In genomic region chr7:72891750-72892149, GRCh38 we compare ENCODE assay signal across 7 cellular contexts. TPM values are rescaled to one million over a fixed set of nuclear protein-coding genes. Genes with fewer than 3 reads are reported as not detected.
DNase-seq lines count a peak whose midpoint lies in the region; ATAC-seq, FAIRE-seq and TF ChIP-seq lines count a peak whose summit lies in the region.
"Not testable (repeated sequence)": the region's sequence is repeated elsewhere in the genome, so short reads cannot be mapped to it uniquely, and the experiment has no call there.

No MANE protein-coding gene starts in this region.

- RAD21 ChIA-PET in GM12878 (lab: Charles Lee; ENCODE audit: unreplicated experiment), result not testable (repeated sequence)

- not testable (repeated sequence) for H3K27me3 Mint-ChIP-seq in CD14-positive monocyte (ENCODE audit: low read depth in 3 of 3); activated CD8-positive, alpha-beta T cell treated with anti-CD3 and anti-CD28 coated beads, Interleukin-2, amount 10 ng/mL, durations not matched to agents 7 days and 5 days (ENCODE audit: low read depth); activated T-helper 1 cell treated with anti-CD3 and anti-CD28 coated beads, Interleukin-12 subunit alpha, Interleukin-12 subunit beta, Interleukin-2, Interleukin-4 antibody, amounts not matched to agents 30 ng/mL and 10 ng/mL and 1 ng/mL, durations not matched to agents 14 hours and 24 hours and 36 hours (ENCODE audit: insufficient read depth); endothelial cell (ENCODE audit: unreplicated experiment)

- not testable (repeated sequence) for H4K20me1 ChIP-seq in GM12878 (ENCODE audit: control insufficient read depth, insufficient read depth)

- WGBS in GM12878 (ENCODE audit: insufficient coverage, insufficient replicate concordance, low lambda C conversion rate, missing lambda C conversion rate), result 49% methylated on average over 4 of the region's 4 CpGs

- not testable (repeated sequence) for H3K4me2 ChIP-seq in GM12878 (ENCODE audit: control insufficient read depth, insufficient read depth)

- H3K4me3 ChIP-seq in GM12878, result not testable (repeated sequence)

- BruUV-seq in GM12878 (replicated peaks; lab: Mats Ljungman, UMichigan), result not testable (repeated sequence)

- not testable (repeated sequence) for H3K4me1 Mint-ChIP-seq in CD14-positive monocyte; activated CD8-positive, alpha-beta T cell treated with anti-CD3 and anti-CD28 coated beads, Interleukin-2, amount 10 ng/mL, durations not matched to agents 7 days and 5 days (ENCODE audit: low read depth); activated T-helper 1 cell treated with anti-CD3 and anti-CD28 coated beads, Interleukin-12 subunit alpha, Interleukin-12 subunit beta, Interleukin-2, Interleukin-4 antibody, amounts not matched to agents 30 ng/mL and 10 ng/mL and 1 ng/mL, durations not matched to agents 14 hours and 24 hours and 36 hours (ENCODE audit: low read depth); endothelial cell (ENCODE audit: unreplicated experiment)

- H3K79me2 ChIP-seq in GM12878 (ENCODE audit: control insufficient read depth, insufficient read depth, low read length), result not testable (repeated sequence)

- in situ Hi-C loops in GM12878 (cut with MboI), result not testable (repeated sequence)

- not testable (repeated sequence) for H3K4me1 ChIP-seq in GM12878 (ENCODE audit: control insufficient read depth, insufficient read depth, low read length)

- H3K27me3 ChIP-seq in GM12878 (replicated peaks in 1 of 2; ENCODE audit: control insufficient read depth in 2 of 2, insufficient read depth in 2 of 2, low read length in 1 of 2), result not testable (repeated sequence)

- H3K9me3 Mint-ChIP-seq in CD14-positive monocyte; activated CD8-positive, alpha-beta T cell treated with anti-CD3 and anti-CD28 coated beads, Interleukin-2, amount 10 ng/mL, durations not matched to agents 7 days and 5 days (ENCODE audit: insufficient read depth); activated T-helper 1 cell treated with anti-CD3 and anti-CD28 coated beads, Interleukin-12 subunit alpha, Interleukin-12 subunit beta, Interleukin-2, Interleukin-4 antibody, amounts not matched to agents 30 ng/mL and 10 ng/mL and 1 ng/mL, durations not matched to agents 14 hours and 24 hours and 36 hours; activated naive CD4-positive, alpha-beta T cell treated with anti-CD3 and anti-CD28 coated beads, Interleukin-2, amount 50 U/mL, for 72 hours; endothelial cell (ENCODE audit: unreplicated experiment): not testable (repeated sequence)

- H3K27ac Mint-ChIP-seq in CD14-positive monocyte, result peak overlapping the region in 5 of 7 donors; percentile 55 to 75 (median 63)
- H3K27ac Mint-ChIP-seq in activated CD8-positive, alpha-beta T cell treated with anti-CD3 and anti-CD28 coated beads, Interleukin-2, amount 10 ng/mL, durations not matched to agents 7 days and 5 days, result peak overlapping the region; percentile 2
- H3K27ac Mint-ChIP-seq in activated T-helper 1 cell treated with anti-CD3 and anti-CD28 coated beads, Interleukin-12 subunit alpha, Interleukin-12 subunit beta, Interleukin-2, Interleukin-4 antibody, amounts not matched to agents 30 ng/mL and 10 ng/mL and 1 ng/mL, durations not matched to agents 14 hours and 24 hours and 36 hours, result peak overlapping the region; percentile 22
- peak overlapping the region; percentile 24 to 64 for H3K27ac Mint-ChIP-seq in activated naive CD4-positive, alpha-beta T cell treated with anti-CD3 and anti-CD28 coated beads, Interleukin-2, amount 50 U/mL, for 72 hours
- not testable (repeated sequence) for H3K27ac Mint-ChIP-seq in endothelial cell (ENCODE audit: unreplicated experiment)

- not testable (repeated sequence) for H3K4me3 Mint-ChIP-seq in CD14-positive monocyte; activated CD8-positive, alpha-beta T cell treated with anti-CD3 and anti-CD28 coated beads, Interleukin-2, amount 10 ng/mL, durations not matched to agents 7 days and 5 days; activated T-helper 1 cell treated with anti-CD3 and anti-CD28 coated beads, Interleukin-12 subunit alpha, Interleukin-12 subunit beta, Interleukin-2, Interleukin-4 antibody, amounts not matched to agents 30 ng/mL and 10 ng/mL and 1 ng/mL, durations not matched to agents 14 hours and 24 hours and 36 hours
- H3K4me3 Mint-ChIP-seq in endothelial cell (ENCODE audit: unreplicated experiment), result peak overlapping the region; percentile 8

- FAIRE-seq in GM12878 (lab: Jason Lieb, UNC), result not testable (repeated sequence)

- TF ChIP-seq RAD21 in GM12878 (IDR thresholded peaks at IDR 0.05; ENCODE audit: insufficient read depth, low read depth, low read length), result not testable (repeated sequence)

- H3K36me3 ChIP-seq in GM12878 (ENCODE audit: control insufficient read depth in 2 of 2, insufficient read depth in 2 of 2, low read length in 1 of 2), result not testable (repeated sequence)

- CTCF ChIA-PET in activated CD8-positive, alpha-beta T cell treated with anti-CD3 and anti-CD28 coated beads, Interleukin-2, amount 10 ng/mL, durations not matched to agents 7 days and 5 days (lab: Charles Lee); GM12878 (lab: Yijun Ruan, JAX): not testable (repeated sequence)

- intact Hi-C loops in CD14-positive monocyte (cut with micrococcal nuclease); activated T-helper 1 cell treated with anti-CD3 and anti-CD28 coated beads, Interleukin-12 subunit alpha, Interleukin-12 subunit beta, Interleukin-2, Interleukin-4 antibody, amounts not matched to agents 30 ng/mL and 10 ng/mL and 1 ng/mL, durations not matched to agents 14 hours and 24 hours and 36 hours (cut with micrococcal nuclease); GM12878 (cut with micrococcal nuclease; ENCODE audit: unreplicated experiment): not testable (repeated sequence)

- not testable (repeated sequence) for H3K9me3 ChIP-seq in GM12878 (replicated peaks; ENCODE audit: control insufficient read depth, insufficient read depth, low read length)

- not testable (repeated sequence) for TF ChIP-seq EP300 in GM12878 (IDR thresholded peaks at IDR 0.05; ENCODE audit: borderline replicate concordance in 1 of 2, control insufficient read depth in 1 of 2, low read depth in 2 of 2, low read length in 2 of 2)

- not testable (repeated sequence) for H3K9ac ChIP-seq in GM12878 (ENCODE audit: control insufficient read depth, insufficient read depth, low read length)

- DNase-seq in CD14-positive monocyte (ENCODE audit: low spot score); activated CD8-positive, alpha-beta T cell treated with anti-CD3 and anti-CD28 coated beads, Interleukin-2, amount 10 ng/mL, durations not matched to agents 7 days and 5 days; activated T-helper 1 cell treated with anti-CD3 and anti-CD28 coated beads, Interleukin-12 subunit alpha, Interleukin-12 subunit beta, Interleukin-2, Interleukin-4 antibody, amounts not matched to agents 30 ng/mL and 10 ng/mL and 1 ng/mL, durations not matched to agents 14 hours and 24 hours and 36 hours (ENCODE audit: low spot score); activated naive CD4-positive, alpha-beta T cell treated with anti-CD3 and anti-CD28 coated beads, Interleukin-2, amount 50 U/mL, for 72 hours (ENCODE audit: low spot score in 2 of 2); GM12878 (ENCODE audit: low read depth, low spot score); endothelial cell (ENCODE audit: low spot score): not testable (repeated sequence)

- peak; percentile 50 for ATAC-seq in HG02870 (IDR thresholded peaks at IDR 0.05; ENCODE audit: unreplicated experiment)
- ATAC-seq in activated CD8-positive, alpha-beta T cell treated with anti-CD3 and anti-CD28 coated beads, Interleukin-2, amount 10 ng/mL, durations not matched to agents 7 days and 5 days; activated naive CD4-positive, alpha-beta T cell treated with anti-CD3 and anti-CD28 coated beads, Interleukin-2, amount 50 U/mL, for 72 hours; GM12878: not testable (repeated sequence)

- not testable (repeated sequence) for TF ChIP-seq CTCF in CD14-positive monocyte (IDR thresholded peaks at IDR 0.05); GM12878 (IDR thresholded peaks at IDR 0.05 in 2 of 3, conservative IDR thresholded peaks at IDR 0.05 in 1 of 3; ENCODE audit: control insufficient read depth in 2 of 3, extremely low read depth in 1 of 3, insufficient read depth in 1 of 3, low read depth in 3 of 3, low read length in 3 of 3); endothelial cell (IDR thresholded peaks at IDR 0.05; ENCODE audit: unreplicated experiment)

- SMC1A ChIA-PET in GM12878 (lab: Charles Lee; ENCODE audit: uncharacterized antibody, unreplicated experiment), result not testable (repeated sequence)

- POLR2A ChIA-PET in activated CD8-positive, alpha-beta T cell treated with anti-CD3 and anti-CD28 coated beads, Interleukin-2, amount 10 ng/mL, durations not matched to agents 7 days and 5 days (lab: Charles Lee); GM12878 (lab: Charles Lee): not testable (repeated sequence)

- not testable (repeated sequence) for H2AFZ ChIP-seq in GM12878 (ENCODE audit: control insufficient read depth, low read depth, low read length)

- H3K36me3 Mint-ChIP-seq in CD14-positive monocyte (peaks cover 33 to 61% of the 10 kb centered on the region in 2 donors), endothelial cell (ENCODE audit: low read depth, unreplicated experiment) (peaks cover 20% of the 10 kb centered on the region)
- peaks cover 30% of the 10 kb centered on the region for H3K36me3 Mint-ChIP-seq in activated CD8-positive, alpha-beta T cell treated with anti-CD3 and anti-CD28 coated beads, Interleukin-2, amount 10 ng/mL, durations not matched to agents 7 days and 5 days (ENCODE audit: low read depth)
- peaks cover 22% of the 10 kb centered on the region for H3K36me3 Mint-ChIP-seq in activated T-helper 1 cell treated with anti-CD3 and anti-CD28 coated beads, Interleukin-12 subunit alpha, Interleukin-12 subunit beta, Interleukin-2, Interleukin-4 antibody, amounts not matched to agents 30 ng/mL and 10 ng/mL and 1 ng/mL, durations not matched to agents 14 hours and 24 hours and 36 hours (ENCODE audit: low read depth)
- H3K36me3 Mint-ChIP-seq in activated naive CD4-positive, alpha-beta T cell treated with anti-CD3 and anti-CD28 coated beads, Interleukin-2, amount 50 U/mL, for 72 hours, result peaks cover 14 to 27% of the 10 kb centered on the region in 2 donors

- not testable (repeated sequence) for H3K27ac ChIP-seq in GM12878 (ENCODE audit: control insufficient read depth, insufficient read depth)

- not testable (repeated sequence) for TF ChIP-seq POLR2A in GM12878 (IDR thresholded peaks at IDR 0.05; ENCODE audit: low read depth, low read length)

RNA-seq across cellular contexts. Expression of gene POM121, which starts 33.1 kb away (rescaled TPM):
- polyA plus RNA-seq in CD14-positive monocyte (1 to 10 TPM; 3.4 to 5.1 TPM), GM12878 (2011; rRNA removed) (4.4 and 6.0 TPM in 2 replicates), GM12878 (2014; fragmentation: Illumina TruSeq; extraction: Trizol) (26.0 and 39.7 TPM in 2 replicates), GM12878 (2014; fragmentation: Nextera tagmentation; extraction: Ambion mirVana) (1 to 10 TPM; 2.4 to 3.7 TPM), GM12878 (2014; rRNA removed) (20.4 and 26.7 TPM in 2 replicates), GM12878 (2016; fragmentation: Nextera tagmentation; extraction: Ambion mirVana) (10 to 100 TPM; 24.7 to 26.4 TPM)
- 10 to 100 TPM; 58.4 to 63.4 TPM for total RNA-seq in activated CD8-positive, alpha-beta T cell treated with anti-CD3 and anti-CD28 coated beads, Interleukin-2, amount 10 ng/mL, durations not matched to agents 7 days and 5 days
- 64.0 and 67.5 TPM in 2 replicates for total RNA-seq in activated T-helper 1 cell treated with anti-CD3 and anti-CD28 coated beads, Interleukin-12 subunit alpha, Interleukin-12 subunit beta, Interleukin-2, Interleukin-4 antibody, amounts not matched to agents 30 ng/mL and 10 ng/mL and 1 ng/mL, durations not matched to agents 14 hours and 24 hours and 36 hours
- total RNA-seq in activated naive CD4-positive, alpha-beta T cell treated with anti-CD3 and anti-CD28 coated beads, Interleukin-2, amount 50 U/mL, for 72 hours, result 10 to 100 TPM; 48.7 to 85.7 TPM
- total RNA-seq in GM12878 (2013; cell fraction: nucleolus; rRNA removed), result 38.7 and 41.9 TPM in 2 replicates
- total RNA-seq in GM12878 (2014; rRNA removed) (5.7 and 7.8 TPM in 2 replicates), GM12878 (2014; rRNA removed; fragmentation: Illumina TruSeq; extraction: Trizol) (6.2 and 6.9 TPM in 2 replicates), GM12878 (2021) (62.7 and 65.7 TPM in 2 replicates), endothelial cell (ENCODE audit: unreplicated experiment) (40.9 TPM)
- polyA plus RNA-seq in GM12878 (2011; ENCODE audit: low read depth), result 16.1 TPM
- polyA plus RNA-seq in GM12878 (2011; cell fraction: cytosol; rRNA removed), result 7.5 and 12.9 TPM in 2 replicates
- 21.7 and 27.5 TPM in 2 replicates for polyA plus RNA-seq in GM12878 (2011; cell fraction: nucleus; rRNA removed)
- 32.9 and 36.4 TPM in 2 replicates for polyA plus RNA-seq in GM12878 (2012)
- polyA minus RNA-seq in GM12878 (2011; rRNA and poly(A)+ RNA removed), result 12.1 and 14.0 TPM in 2 replicates
- polyA minus RNA-seq in GM12878 (2011; cell fraction: cytosol; rRNA and poly(A)+ RNA removed), result 15.1 and 16.6 TPM in 2 replicates
- polyA minus RNA-seq in GM12878 (2011; cell fraction: nucleus; rRNA and poly(A)+ RNA removed), result 7.9 and 12.6 TPM in 2 replicates
